ENCODE assay signal across 9 cellular contexts in the genomic region with DNA sequence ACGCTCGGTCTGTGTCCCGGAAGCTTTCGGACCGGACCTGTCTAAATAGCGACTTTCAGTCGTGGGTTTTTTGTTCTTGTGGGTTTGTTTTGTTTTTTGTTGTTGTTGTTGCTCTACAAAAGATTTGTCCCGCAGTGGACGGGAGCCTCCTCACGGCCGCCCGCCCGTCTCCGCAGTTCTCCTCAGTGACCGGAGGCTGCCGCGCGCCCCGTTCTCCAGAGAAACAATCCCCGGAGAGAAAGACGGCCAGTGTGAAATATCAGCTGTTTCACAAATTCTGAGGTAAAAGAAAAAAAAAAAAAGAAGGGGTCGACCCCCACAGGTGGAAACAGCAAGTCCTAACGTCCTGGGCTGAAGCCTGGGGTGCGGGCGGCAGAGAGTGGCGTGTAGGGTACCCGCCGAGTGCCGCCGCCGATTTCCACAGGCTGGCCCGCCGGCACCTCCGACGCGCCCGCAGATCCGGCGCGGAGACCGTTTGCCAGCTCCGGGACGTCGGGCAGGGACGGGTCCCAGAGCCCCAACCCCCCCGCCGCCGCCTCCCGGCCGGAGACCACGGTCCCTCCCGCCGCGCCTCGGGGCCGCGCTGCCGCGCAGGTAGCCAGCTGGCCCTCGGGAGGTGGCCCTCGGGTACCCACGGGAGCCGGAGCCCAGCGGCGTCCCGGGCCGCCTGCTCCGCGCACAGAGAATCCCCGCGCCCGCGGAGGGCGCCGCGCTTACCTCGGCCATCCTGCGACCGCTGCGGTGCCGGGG. TPM values are rescaled to one million over a fixed set of nuclear protein-coding genes. Genes with fewer than 3 reads are reported as not detected.
DNase-seq lines count a peak whose midpoint lies in the region; ATAC-seq and TF ChIP-seq lines count a peak whose summit lies in the region.
"Had no signal": no experiment of that assay in that cellular context is flagged by ENCODE, and none has a peak within 500 bp of the region (broad histone marks: within the 10 kb centered on the region; RNA-seq: fewer than 3 reads in every experiment).

No MANE protein-coding gene starts in this region.

- no peak overlapping the region for H3K27ac Mint-ChIP-seq in CD8-positive, alpha-beta memory T cell

- no peaks in the 10 kb centered on the region for H4K20me1 ChIP-seq in osteoblast (ENCODE audit: insufficient read depth, low read length)

- peak overlapping the region; percentile 73 for H2AFZ ChIP-seq in osteoblast (ENCODE audit: low read length)

- H3K4me2 ChIP-seq in osteoblast (ENCODE audit: insufficient read depth, low read length) = peak overlapping the region; percentile 75

- peaks cover 8% of the 10 kb centered on the region for H3K27me3 ChIP-seq in CD8-positive, alpha-beta memory T cell (ENCODE audit: insufficient read depth, low read length, poor library complexity, severe bottlenecking)
- H3K27me3 ChIP-seq in osteoblast (ENCODE audit: insufficient read depth, low read length) = no peaks in the 10 kb centered on the region

- H3K9me3 ChIP-seq in CD8-positive, alpha-beta memory T cell (ENCODE audit: low read length) = no peaks in the 10 kb centered on the region
- H3K9me3 ChIP-seq in osteoblast (ENCODE audit: low read depth, low read length) = no peaks in the 10 kb centered on the region

- H3K36me3 Mint-ChIP-seq in CD8-positive, alpha-beta memory T cell = no peaks in the 10 kb centered on the region

- no peaks in the 10 kb centered on the region for H3K4me1 ChIP-seq in CD8-positive, alpha-beta memory T cell (ENCODE audit: insufficient read depth, low read length)
- peaks cover 44% of the 10 kb centered on the region for H3K4me1 ChIP-seq in osteoblast (ENCODE audit: insufficient read depth, low read length)

- H3K27me3 Mint-ChIP-seq in CD8-positive, alpha-beta memory T cell = peaks cover 50 to 71% of the 10 kb centered on the region in 2 donors

- POLR2A ChIA-PET in CD8-positive, alpha-beta memory T cell (lab: Charles Lee) = no interaction called here
- POLR2A ChIA-PET in RWPE1 (lab: Yijun Ruan, JAX; ENCODE audit: low non-redundant PET) = no interaction called here

- H3K4me3 ChIP-seq in CD8-positive, alpha-beta memory T cell (ENCODE audit: low read length) = no peak overlapping the region
- H3K4me3 ChIP-seq in fibroblast of pulmonary artery (replicated peaks; ENCODE audit: low read depth, low read length) = peak overlapping the region; percentile 73
- peak overlapping the region; percentile 83 for H3K4me3 ChIP-seq in osteoblast (ENCODE audit: insufficient read depth, low read length)

- DNase-seq in CD8-positive, alpha-beta memory T cell = no peak
- DNase-seq in RWPE1 (ENCODE audit: low spot score) = peak; percentile 44
- peak; percentile 36 for DNase-seq in fibroblast of pulmonary artery (ENCODE audit: low read depth)
- DNase-seq in osteoblast (ENCODE audit: insufficient read length, low spot score, missing footprints) = peak; percentile 85
- DNase-seq in cerebellar cortex (ENCODE audit: low spot score) = no peak
- no peak for DNase-seq in NCI-H1694 (lab: John Stamatoyannopoulos, UW)
- DNase-seq: MM.1S had no signal

- H3K4me1 Mint-ChIP-seq in CD8-positive, alpha-beta memory T cell = peaks cover 0 to 15% (median 11%) of the 10 kb centered on the region in 3 donors

- H3K36me3 ChIP-seq in CD8-positive, alpha-beta memory T cell (ENCODE audit: insufficient read depth, low read length) = no peaks in the 10 kb centered on the region
- no peaks in the 10 kb centered on the region for H3K36me3 ChIP-seq in osteoblast (ENCODE audit: insufficient read depth, low read length)

- H3K4me3 Mint-ChIP-seq in CD8-positive, alpha-beta memory T cell = peak overlapping the region in 5 of 7 donors; percentile 8 to 61 (median 36)

- CTCF ChIA-PET in CD8-positive, alpha-beta memory T cell (lab: Charles Lee) = no interaction called here
- CTCF ChIA-PET in RWPE1 (lab: Yijun Ruan, JAX) = interaction anchor here (0.6 to 2.6 kb wide), 3 partner anchors 34 to 97 kb away, joined by 3 to 11 read pairs (median 3); no protein-coding TSS in a partner anchor

- no peak for ATAC-seq in GM21825 (IDR thresholded peaks at IDR 0.05; ENCODE audit: unreplicated experiment)
- ATAC-seq in HG03439 (IDR thresholded peaks at IDR 0.05; ENCODE audit: unreplicated experiment) = no peak

- peaks cover 0 to 3% (median 0%) of the 10 kb centered on the region in 5 donors for H3K9me3 Mint-ChIP-seq in CD8-positive, alpha-beta memory T cell

- no peak overlapping the region for H3K27ac ChIP-seq in CD8-positive, alpha-beta memory T cell (ENCODE audit: low read depth, low read length)
- H3K27ac ChIP-seq in RWPE1 (peak overlapping the region; percentile 98), osteoblast (ENCODE audit: low read depth, low read length) (peak overlapping the region; percentile 85)

- no peak for TF ChIP-seq CTCF in RWPE1 (conservative IDR thresholded peaks at IDR 0.05; ENCODE audit: low read depth)
- TF ChIP-seq CTCF in fibroblast of pulmonary artery (IDR thresholded peaks at IDR 0.05; ENCODE audit: low read length, missing control alignments) = no peak
- TF ChIP-seq CTCF in osteoblast (IDR thresholded peaks at IDR 0.05; ENCODE audit: extremely low read depth, low read depth, low read length) = no peak

- peaks cover 41% of the 10 kb centered on the region for H3K79me2 ChIP-seq in osteoblast (ENCODE audit: insufficient read depth, low read length)

RNA-seq across cellular contexts. Expression of a gene that starts 0.5 kb away (rescaled TPM):
- not detected for total RNA-seq in CD8-positive, alpha-beta memory T cell
- polyA plus RNA-seq in CD8-positive, alpha-beta memory T cell = not detected
- total RNA-seq in osteoblast = 3.3 and 3.5 TPM in 2 replicates

Comparison
In these comparisons a context has a peak if more than half of its experiments do, and no peak if none do; other contexts are left out.
1. DNase-seq: peak in RWPE1 (single experiment), fibroblast of pulmonary artery (single experiment) and osteoblast (single experiment); none in CD8-positive, alpha-beta memory T cell (0 of 5), cerebellar cortex (single experiment) and NCI-H1694 (single experiment).